In genomic region chr12:77965790-77966189, GRCh38 we compare ENCODE assay signal across 1 cellular context.
TF ChIP-seq lines count a peak whose summit lies in the region.

No MANE protein-coding gene starts in this region.

TF ChIP-seq in H1, 55 proteins besides CTCF, POLR2A, EP300 and RAD21 (continued from another document):
- no peak for TF ChIP-seq E2F6 (IDR thresholded peaks at IDR 0.05)
- no peak for TF ChIP-seq GTF2F1 (IDR thresholded peaks at IDR 0.05; ENCODE audit: borderline replicate concordance, low read depth, low read length)
- no peak for TF ChIP-seq SIX5 (IDR thresholded peaks at IDR 0.05; ENCODE audit: low read depth, low read length)
- no peak for TF ChIP-seq SP1 (IDR thresholded peaks at IDR 0.05; ENCODE audit: low read depth, low read length)
- TF ChIP-seq KDM5A (IDR thresholded peaks at IDR 0.05; ENCODE audit: low read length), result no peak
